ENCODE assay signal across 17 cellular contexts in genomic region chr21:41888749-41889376, GRCh38.
"Had no signal": no experiment of that assay in that cellular context is flagged by ENCODE, and none has a peak within 500 bp of the region (broad histone marks: within the 10 kb centered on the region; RNA-seq: fewer than 3 reads in every experiment).

No MANE protein-coding gene starts in this region.

- H3K4me3 ChIP-seq: coronary artery, mucosa of descending colon, sigmoid colon, tibial artery, vagina had no signal

- DNase-seq: activated effector memory CD4-positive, alpha-beta T cell treated with Interleukin-2 at 50 U/mL for 16 hours; activated T-cell treated with anti-CD3 and anti-CD28 coated beads, Interleukin-2, amount 50 U/mL, for 1 hour; effector memory CD4-positive, alpha-beta T cell; immature natural killer cell; left colon; mammary epithelial cell; mucosa of descending colon; natural killer cell; sigmoid colon; stimulated activated CD4-positive, alpha-beta T cell treated with anti-CD3 and anti-CD28 coated beads, Interleukin-15, amount 100 ng/mL, for 24 hours; stimulated activated CD4-positive, alpha-beta T cell treated with anti-CD3 and anti-CD28 coated beads, Interleukin-4, amount 100 ng/mL, for 4 hours; SW 1271; tibial artery had no signal

- H3K27ac ChIP-seq: sigmoid colon, tibial artery, vagina had no signal

- ATAC-seq: activated CD4-positive, CD25-positive, alpha-beta regulatory T cell treated with anti-CD3 and anti-CD28 coated beads, Interleukin-2, amount 50 U/mL, for 24 hours; activated naive CD4-positive, alpha-beta T cell treated with anti-CD3 and anti-CD28 coated beads, Interleukin-2, amount 50 U/mL, for 72 hours; left colon; mucosa of descending colon; natural killer cell had no signal

- H3K4me1 ChIP-seq: tibial artery, vagina had no signal

- H3K9me3 ChIP-seq: mucosa of descending colon, sigmoid colon, tibial artery, vagina had no signal

- H3K27me3 ChIP-seq: sigmoid colon, tibial artery, vagina had no signal
